ENCODE assay signal across 8 cellular contexts in genomic region chr15:59436774-59437472, GRCh38. TPM values are rescaled to one million over a fixed set of nuclear protein-coding genes. Genes with fewer than 3 reads are reported as not detected.
A peak's percentile ranks its signal among the peaks of the same experiment; 100 is the strongest.
DNase-seq lines count a peak whose midpoint lies in the region; ATAC-seq and TF ChIP-seq lines count a peak whose summit lies in the region.

No MANE protein-coding gene starts in this region.

- H2AFZ ChIP-seq in osteoblast (ENCODE audit: low read length), result no peak overlapping the region

- H3K9me3 ChIP-seq in DOHH2 (ENCODE audit: control insufficient read depth, insufficient read depth, low read length) (no peaks in the 10 kb centered on the region), ectodermal cell (ENCODE audit: control insufficient read depth, low read length) (no peaks in the 10 kb centered on the region), osteoblast (ENCODE audit: low read depth, low read length) (no peaks in the 10 kb centered on the region)

- intact Hi-C loops in sciatic nerve (cut with DNase I), result no loop called here

- H3K79me2 ChIP-seq in DOHH2 (ENCODE audit: control insufficient read depth, low read length), result peaks cover 33% of the 10 kb centered on the region
- no peaks in the 10 kb centered on the region for H3K79me2 ChIP-seq in osteoblast (ENCODE audit: insufficient read depth, low read length)

- peak; percentile 50 for DNase-seq in NCI-H345 treated with DMSO at 0.1 percent for 48 hours (lab: John Stamatoyannopoulos, UW; ENCODE audit: unreplicated experiment)
- DNase-seq in osteoblast (ENCODE audit: insufficient read length, low spot score, missing footprints), result peak; percentile 37
- DNase-seq in OCI-M2 (lab: John Stamatoyannopoulos, UW; ENCODE audit: unreplicated experiment), result no peak
- DNase-seq in sciatic nerve (ENCODE audit: low spot score), result no peak
- DNase-seq in GM19238 (ENCODE audit: insufficient read length, low spot score), result no peak
- no peak for DNase-seq in SHP77 (lab: John Stamatoyannopoulos, UW)

- TF ChIP-seq CTCF in DOHH2 (IDR thresholded peaks at IDR 0.05; ENCODE audit: low read depth, low read length, poor library complexity, severe bottlenecking) (no peak), osteoblast (IDR thresholded peaks at IDR 0.05; ENCODE audit: extremely low read depth, low read depth, low read length) (no peak)

- H3K4me2 ChIP-seq in DOHH2 (ENCODE audit: low read length) (peak overlapping the region; percentile 96), osteoblast (ENCODE audit: insufficient read depth, low read length) (peak overlapping the region; percentile 82)

- ATAC-seq in sciatic nerve, result no peak

- H3K9me2 ChIP-seq in DOHH2 (replicated peaks; ENCODE audit: control insufficient read depth, low read length), result no peaks in the 10 kb centered on the region

- peak overlapping the region; percentile 85 for H3K4me3 ChIP-seq in DOHH2 (ENCODE audit: low read length)
- H3K4me3 ChIP-seq in ectodermal cell (ENCODE audit: insufficient read depth, low read depth, low read length), result peak overlapping the region; percentile 56
- H3K4me3 ChIP-seq in osteoblast (ENCODE audit: insufficient read depth, low read length), result no peak overlapping the region

- no peaks in the 10 kb centered on the region for H4K20me1 ChIP-seq in DOHH2 (ENCODE audit: control insufficient read depth, insufficient read depth, low read depth, low read length)
- H4K20me1 ChIP-seq in osteoblast (ENCODE audit: insufficient read depth, low read length), result no peaks in the 10 kb centered on the region

- H3K27me3 ChIP-seq in DOHH2 (ENCODE audit: control insufficient read depth, low read length) (no peaks in the 10 kb centered on the region), ectodermal cell (ENCODE audit: control insufficient read depth, insufficient read depth, low read length, poor library complexity, severe bottlenecking) (peaks cover 72% of the 10 kb centered on the region), osteoblast (ENCODE audit: insufficient read depth, low read length) (peaks cover 42% of the 10 kb centered on the region)

- peaks cover 24% of the 10 kb centered on the region for H3K36me3 ChIP-seq in DOHH2 (ENCODE audit: control insufficient read depth, low read length)
- H3K36me3 ChIP-seq in ectodermal cell (ENCODE audit: control insufficient read depth, insufficient read depth, low read length), result no peaks in the 10 kb centered on the region
- H3K36me3 ChIP-seq in osteoblast (ENCODE audit: insufficient read depth, low read length), result no peaks in the 10 kb centered on the region

- WGBS in ectodermal cell, 2 experiments, result 24 to 28% methylated on average over 20 of the region's 20 CpGs

- H3K4me1 ChIP-seq in DOHH2 (ENCODE audit: control insufficient read depth, low read length) (peaks cover 56% of the 10 kb centered on the region), ectodermal cell (ENCODE audit: control insufficient read depth, insufficient read depth, low read length) (peaks cover 10% of the 10 kb centered on the region), osteoblast (ENCODE audit: insufficient read depth, low read length) (peaks cover 7% of the 10 kb centered on the region)

- H3K27ac ChIP-seq in DOHH2 (ENCODE audit: low read depth, low read length), result no peak overlapping the region
- no peak overlapping the region for H3K27ac ChIP-seq in ectodermal cell (ENCODE audit: insufficient read depth, low read depth, low read length, poor library complexity, severe bottlenecking)
- no peak overlapping the region for H3K27ac ChIP-seq in osteoblast (ENCODE audit: low read depth, low read length)

- H3F3A ChIP-seq in DOHH2 (ENCODE audit: control insufficient read depth, insufficient read depth), result peaks cover 15% of the 10 kb centered on the region

RNA-seq across cellular contexts. Expression of gene FAM81A, which starts 1.1 kb away (rescaled TPM):
- 0.59 TPM for polyA plus RNA-seq in ectodermal cell (2013, experiment 1 of 4)
- 0.55 TPM for polyA plus RNA-seq in ectodermal cell (2013, experiment 2 of 4)
- 1.1 TPM for polyA plus RNA-seq in ectodermal cell (2013, experiment 3 of 4)
- polyA plus RNA-seq in ectodermal cell (2013, experiment 4 of 4), result 1.3 TPM
- total RNA-seq in osteoblast (0.29 and 0.72 TPM in 2 replicates), sciatic nerve (18.2 TPM)

Comparison
In these comparisons a context has a peak if more than half of its experiments do, and no peak if none do; other contexts are left out.
1. DNase-seq: peak in NCI-H345 treated with DMSO at 0.1 percent for 48 hours (single experiment) and osteoblast (single experiment); none in OCI-M2 (single experiment), sciatic nerve (single experiment), GM19238 (single experiment) and SHP77 (0 of 2).
2. RNA of gene FAM81A, which starts 1.1 kb away (total RNA-seq): 18.2 TPM in sciatic nerve (single experiment); 0.29 to 0.72 TPM in osteoblast; every median in the first group is over 10 times any median in the second.